Comparison of ENCODE assay signal across 8 cellular contexts in genomic region chr12:112013601-112014402, GRCh38. TPM values are rescaled to one million over a fixed set of nuclear protein-coding genes. Genes with fewer than 3 reads are reported as not detected.
DNase-seq lines count a peak whose midpoint lies in the region; ATAC-seq and TF ChIP-seq lines count a peak whose summit lies in the region.

No MANE protein-coding gene starts in this region.

- no peaks in the 10 kb centered on the region for H3K9me3 Mint-ChIP-seq in activated CD8-positive, alpha-beta T cell treated with anti-CD3 and anti-CD28 coated beads, Interleukin-2, amount 10 ng/mL, durations not matched to agents 7 days and 5 days (ENCODE audit: insufficient read depth)
- H3K9me3 Mint-ChIP-seq in effector memory CD8-positive, alpha-beta T cell: no peaks in the 10 kb centered on the region

- peaks cover 58% of the 10 kb centered on the region for H3K36me3 Mint-ChIP-seq in activated CD8-positive, alpha-beta T cell treated with anti-CD3 and anti-CD28 coated beads, Interleukin-2, amount 10 ng/mL, durations not matched to agents 7 days and 5 days (ENCODE audit: low read depth)
- peaks cover 60% of the 10 kb centered on the region for H3K36me3 Mint-ChIP-seq in effector memory CD8-positive, alpha-beta T cell (ENCODE audit: insufficient read depth)

- peak; percentile 31 for ATAC-seq in GM18909 (IDR thresholded peaks at IDR 0.05; ENCODE audit: poor library complexity, unreplicated experiment)
- peak; percentile 20 for ATAC-seq in HG03442 (IDR thresholded peaks at IDR 0.05; ENCODE audit: unreplicated experiment)
- ATAC-seq in activated CD8-positive, alpha-beta T cell treated with anti-CD3 and anti-CD28 coated beads, Interleukin-2, amount 10 ng/mL, durations not matched to agents 7 days and 5 days: peak; percentile 54
- peak; percentile 54 for ATAC-seq in effector memory CD8-positive, alpha-beta T cell (replicated peaks)

- no peaks in the 10 kb centered on the region for H3K9me3 ChIP-seq in A673 (ENCODE audit: low read depth, low read length, poor library complexity, severe bottlenecking)
- H3K9me3 ChIP-seq in mesodermal cell (ENCODE audit: control insufficient read depth, low read length): no peaks in the 10 kb centered on the region

- H3K27ac Mint-ChIP-seq in activated CD8-positive, alpha-beta T cell treated with anti-CD3 and anti-CD28 coated beads, Interleukin-2, amount 10 ng/mL, durations not matched to agents 7 days and 5 days: peak overlapping the region; percentile 95
- peak overlapping the region; percentile 95 to 98 for H3K27ac Mint-ChIP-seq in effector memory CD8-positive, alpha-beta T cell

- POLR2A ChIA-PET in A673 (lab: Charles Lee; ENCODE audit: low non-redundant PET): interaction anchor here (0.6 to 1.0 kb wide), 4 partner anchors 8 to 69 kb away, joined by 3 to 10 read pairs (median 5); no protein-coding TSS in a partner anchor
- POLR2A ChIA-PET in activated CD8-positive, alpha-beta T cell treated with anti-CD3 and anti-CD28 coated beads, Interleukin-2, amount 10 ng/mL, durations not matched to agents 7 days and 5 days (lab: Charles Lee): interaction anchor here (0.6 to 4.0 kb wide), 22 partner anchors 10 to 405 kb away, joined by 3 to 91 read pairs (median 7); partner anchors contain the start of genes ACAD10, BRAP, NAA25 and PTPN11

- no TSS peak for BruUV-seq in A673 (replicated peaks; lab: Mats Ljungman, UMichigan)

- TF ChIP-seq CTCF in A673 (conservative IDR thresholded peaks at IDR 0.05; ENCODE audit: low read depth, low read length): peak; percentile 17; the same call in 1 of the 2 replicates

- H3K36me3 ChIP-seq in A673 (ENCODE audit: insufficient read depth, low read length, poor library complexity, severe bottlenecking) (peaks cover 18% of the 10 kb centered on the region), mesodermal cell (ENCODE audit: control insufficient read depth, insufficient read depth, low read length) (peaks cover 46% of the 10 kb centered on the region)

- no peaks in the 10 kb centered on the region for H3K27me3 Mint-ChIP-seq in activated CD8-positive, alpha-beta T cell treated with anti-CD3 and anti-CD28 coated beads, Interleukin-2, amount 10 ng/mL, durations not matched to agents 7 days and 5 days (ENCODE audit: low read depth)
- no peaks in the 10 kb centered on the region for H3K27me3 Mint-ChIP-seq in effector memory CD8-positive, alpha-beta T cell

- peak overlapping the region; percentile 92 for H3K4me3 Mint-ChIP-seq in activated CD8-positive, alpha-beta T cell treated with anti-CD3 and anti-CD28 coated beads, Interleukin-2, amount 10 ng/mL, durations not matched to agents 7 days and 5 days
- H3K4me3 Mint-ChIP-seq in effector memory CD8-positive, alpha-beta T cell: peak overlapping the region; percentile 83 to 91

- CTCF ChIA-PET in A673 (lab: Charles Lee): interaction anchor here (0.5 kb wide), 1 partner anchor 217 kb away, joined by 3 read pairs; no protein-coding TSS in a partner anchor
- CTCF ChIA-PET in activated CD8-positive, alpha-beta T cell treated with anti-CD3 and anti-CD28 coated beads, Interleukin-2, amount 10 ng/mL, durations not matched to agents 7 days and 5 days (lab: Charles Lee): interaction anchor here (0.7 to 6.2 kb wide), 31 partner anchors 9 to 374 kb away, joined by 3 to 63 read pairs (median 4); partner anchors contain the start of gene TRAFD1

- H3K27me3 ChIP-seq in A673 (replicated peaks; ENCODE audit: insufficient read depth, low read depth, low read length, poor library complexity): no peaks in the 10 kb centered on the region

- peak overlapping the region; percentile 88 for H3K27ac ChIP-seq in A673 (ENCODE audit: low read depth, low read length, poor library complexity, severe bottlenecking)
- peak overlapping the region; percentile 94 for H3K27ac ChIP-seq in mesodermal cell (ENCODE audit: low read depth, low read length, severe bottlenecking)

- H3K4me3 ChIP-seq in A673 (ENCODE audit: low read depth, low read length, poor library complexity, severe bottlenecking) (peak overlapping the region; percentile 82), mesodermal cell (ENCODE audit: extremely low read depth, insufficient read depth, low read length, poor library complexity, severe bottlenecking) (peak overlapping the region; percentile 95)

- intact Hi-C loops in A673 (cut with micrococcal nuclease; ENCODE audit: unreplicated experiment): loop anchor here (1.0 to 10.0 kb wide), 3 partner anchors 41 to 371 kb away; partner anchors contain the start of gene HECTD4

- DNase-seq in A673 (ENCODE audit: low spot score) (peak; percentile 84), NCI-H748 treated with DMSO at 0.1 percent for 48 hours (lab: John Stamatoyannopoulos, UW) (peak; percentile 57)
- peak; percentile 83 for DNase-seq in activated CD8-positive, alpha-beta T cell treated with anti-CD3 and anti-CD28 coated beads, Interleukin-2, amount 10 ng/mL, durations not matched to agents 7 days and 5 days
- peak; percentile 60 to 61 (median 61) for DNase-seq in effector memory CD8-positive, alpha-beta T cell
- peak; percentile 35 to 48 for DNase-seq in stimulated activated CD8-positive, alpha-beta memory T cell treated with anti-CD3 and anti-CD28 coated beads, Interleukin-15, amount 100 ng/mL, for 4 hours (ENCODE audit: low read depth in 2 of 2)

- H3K4me1 Mint-ChIP-seq in activated CD8-positive, alpha-beta T cell treated with anti-CD3 and anti-CD28 coated beads, Interleukin-2, amount 10 ng/mL, durations not matched to agents 7 days and 5 days (ENCODE audit: low read depth): peaks cover 57% of the 10 kb centered on the region
- H3K4me1 Mint-ChIP-seq in effector memory CD8-positive, alpha-beta T cell (ENCODE audit: low read depth in 2 of 2): peaks cover 49 to 61% of the 10 kb centered on the region in 2 donors

- WGBS in mesodermal cell (ENCODE audit: insufficient coverage in 2 of 2), 2 experiments: 2% methylated on average over 43 to 47 of the region's 54 CpGs

- H3K4me1 ChIP-seq in A673 (ENCODE audit: insufficient read depth, low read length, poor library complexity, severe bottlenecking): peaks cover 16% of the 10 kb centered on the region
- H3K4me1 ChIP-seq in mesodermal cell (ENCODE audit: control insufficient read depth, insufficient read depth, low read length, poor library complexity, severe bottlenecking): peaks cover 2% of the 10 kb centered on the region

RNA-seq across cellular contexts. Expression of gene ERP29, which starts 0.6 kb away (rescaled TPM):
- 109 and 116 TPM in 2 replicates for total RNA-seq in A673 (2021)
- 100 to 1,000 TPM; 134 to 145 TPM for total RNA-seq in activated CD8-positive, alpha-beta T cell treated with anti-CD3 and anti-CD28 coated beads, Interleukin-2, amount 10 ng/mL, durations not matched to agents 7 days and 5 days
- 129 TPM for polyA plus RNA-seq in mesodermal cell (2013, experiment 1 of 2)
- polyA plus RNA-seq in mesodermal cell (2013, experiment 2 of 2): 126 TPM

RNA-seq across cellular contexts. Expression of gene TMEM116, which starts 0.8 kb away (rescaled TPM):
- total RNA-seq in A673 (2021): 12.0 and 13.6 TPM in 2 replicates
- 10 to 100 TPM; 12.7 to 13.1 TPM for total RNA-seq in activated CD8-positive, alpha-beta T cell treated with anti-CD3 and anti-CD28 coated beads, Interleukin-2, amount 10 ng/mL, durations not matched to agents 7 days and 5 days
- 8.6 TPM for polyA plus RNA-seq in mesodermal cell (2013, experiment 1 of 2)
- 7.2 TPM for polyA plus RNA-seq in mesodermal cell (2013, experiment 2 of 2)

Comparison
In these comparisons a context has a peak if more than half of its experiments do, and no peak if none do; other contexts are left out.
1. Peak in every context shown above with its lines: DNase-seq, ATAC-seq, H3K4me3 ChIP-seq and H3K27ac ChIP-seq.